ENCODE assay signal across 1 cellular context in genomic region chr17:40106089-40106759, GRCh38.
TF ChIP-seq lines count a peak whose summit lies in the region.

No MANE protein-coding gene starts in this region.

TF ChIP-seq in H1, 55 proteins besides CTCF, POLR2A, EP300 and RAD21:
- no peak for TF ChIP-seq KDM4A (IDR thresholded peaks at IDR 0.05; ENCODE audit: low read depth, low read length, severe bottlenecking)
- no peak for TF ChIP-seq CTBP2 (IDR thresholded peaks at IDR 0.05; ENCODE audit: borderline replicate concordance, insufficient read depth, insufficient read length, low read length)
- TF ChIP-seq CBX8 (IDR thresholded peaks at IDR 0.05; ENCODE audit: borderline replicate concordance, low read depth, low read length) = no peak
- no peak for TF ChIP-seq CHD1 (IDR thresholded peaks at IDR 0.05; ENCODE audit: low read depth, low read length)
- TF ChIP-seq CREB1 (IDR thresholded peaks at IDR 0.05) = no peak
- TF ChIP-seq ZNF274 (IDR thresholded peaks at IDR 0.05; ENCODE audit: borderline replicate concordance, extremely low read depth, low read length) = no peak
- TF ChIP-seq CBX5 (IDR thresholded peaks at IDR 0.05; ENCODE audit: low read depth, low read length) = no peak
- no peak for TF ChIP-seq BACH1 (IDR thresholded peaks at IDR 0.05; ENCODE audit: low read length)
- no peak for TF ChIP-seq NANOG (IDR thresholded peaks at IDR 0.05; ENCODE audit: insufficient read depth, low read depth, low read length, poor library complexity, severe bottlenecking)
- no peak for TF ChIP-seq CHD2 (IDR thresholded peaks at IDR 0.05; ENCODE audit: low read length)
- TF ChIP-seq SIRT6 (IDR thresholded peaks at IDR 0.05; ENCODE audit: low read length) = no peak
- TF ChIP-seq HDAC6 (IDR thresholded peaks at IDR 0.05; ENCODE audit: low read depth, low read length) = no peak
- no peak for TF ChIP-seq CEBPB (IDR thresholded peaks at IDR 0.05; ENCODE audit: low read depth, low read length)
- TF ChIP-seq EZH2 (IDR thresholded peaks at IDR 0.05; ENCODE audit: low read depth, low read length, severe bottlenecking) = no peak
- TF ChIP-seq, protein P1, sequence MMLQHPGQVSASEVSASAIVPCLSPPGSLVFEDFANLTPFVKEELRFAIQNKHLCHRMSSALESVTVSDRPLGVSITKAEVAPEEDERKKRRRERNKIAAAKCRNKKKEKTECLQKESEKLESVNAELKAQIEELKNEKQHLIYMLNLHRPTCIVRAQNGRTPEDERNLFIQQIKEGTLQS (IDR thresholded peaks at IDR 0.05; ENCODE audit: insufficient read depth, low read depth, low read length) = no peak
- no peak for TF ChIP-seq MAFK (IDR thresholded peaks at IDR 0.05; ENCODE audit: low read depth, low read length)
- TF ChIP-seq GABPA (IDR thresholded peaks at IDR 0.05; ENCODE audit: borderline replicate concordance, insufficient read depth, low read length) = no peak
